In genomic region chr15:76988874-76989780, GRCh38 we compare ENCODE assay signal across 11 cellular contexts. TPM values are rescaled to one million over a fixed set of nuclear protein-coding genes. Genes with fewer than 3 reads are reported as not detected.
DNase-seq lines count a peak whose midpoint lies in the region; ATAC-seq, FAIRE-seq and TF ChIP-seq lines count a peak whose summit lies in the region.
"Had no signal": no experiment of that assay in that cellular context is flagged by ENCODE, and none has a peak within 500 bp of the region (broad histone marks: within the 10 kb centered on the region; RNA-seq: fewer than 3 reads in every experiment).

No MANE protein-coding gene starts in this region.

- peak; percentile 6 for ATAC-seq in HG02678 (IDR thresholded peaks at IDR 0.05; ENCODE audit: unreplicated experiment)
- no peak for ATAC-seq in activated naive CD4-positive, alpha-beta T cell treated with anti-CD3 and anti-CD28 coated beads, Interleukin-2, amount 50 U/mL, for 72 hours

- DNase-seq in activated naive CD4-positive, alpha-beta T cell treated with anti-CD3 and anti-CD28 coated beads, Interleukin-2, amount 50 U/mL, for 72 hours (ENCODE audit: low spot score in 2 of 2), result peak in 1 of 2 donors; percentile 55
- DNase-seq in SKM-1 (lab: John Stamatoyannopoulos, UW; ENCODE audit: unreplicated experiment) (no peak), NCI-H345 (lab: John Stamatoyannopoulos, UW) (no peak), endothelial cell (ENCODE audit: low spot score) (no peak), H54 (ENCODE audit: insufficient read length, low spot score) (no peak)
- DNase-seq: IMR-90, islet precursor cell had no signal

- H3K36me3 Mint-ChIP-seq in activated naive CD4-positive, alpha-beta T cell treated with anti-CD3 and anti-CD28 coated beads, Interleukin-2, amount 50 U/mL, for 72 hours, result no peaks in the 10 kb centered on the region
- no peaks in the 10 kb centered on the region for H3K36me3 Mint-ChIP-seq in endothelial cell (ENCODE audit: low read depth, unreplicated experiment)

- H3K36me3 ChIP-seq in mesodermal cell (ENCODE audit: control insufficient read depth, insufficient read depth, low read length), result no peaks in the 10 kb centered on the region

- H3K27ac ChIP-seq in mesodermal cell (ENCODE audit: low read depth, low read length, severe bottlenecking), result peak overlapping the region; percentile 57

- H3K27ac Mint-ChIP-seq in activated naive CD4-positive, alpha-beta T cell treated with anti-CD3 and anti-CD28 coated beads, Interleukin-2, amount 50 U/mL, for 72 hours, result peak overlapping the region; percentile 86 to 92
- no peak overlapping the region for H3K27ac Mint-ChIP-seq in endothelial cell (ENCODE audit: unreplicated experiment)

- TF ChIP-seq CTCF in GM12875 (IDR thresholded peaks at IDR 0.05; ENCODE audit: borderline replicate concordance, insufficient read depth, low read depth, low read length), result no peak
- no peak for TF ChIP-seq CTCF in endothelial cell (IDR thresholded peaks at IDR 0.05; ENCODE audit: unreplicated experiment)

- H3K27me3 Mint-ChIP-seq in endothelial cell (ENCODE audit: unreplicated experiment), result peaks cover 3% of the 10 kb centered on the region

- peaks cover 14% of the 10 kb centered on the region for H3K4me1 Mint-ChIP-seq in endothelial cell (ENCODE audit: unreplicated experiment)

- no peak for FAIRE-seq in H54 (lab: Jason Lieb, UNC)
- FAIRE-seq: small intestine had no signal

- no peak for TF ChIP-seq POLR2A in H54 (IDR thresholded peaks at IDR 0.05; ENCODE audit: low read depth, low read length)

- H3K9me3 Mint-ChIP-seq in activated naive CD4-positive, alpha-beta T cell treated with anti-CD3 and anti-CD28 coated beads, Interleukin-2, amount 50 U/mL, for 72 hours, result no peaks in the 10 kb centered on the region
- no peaks in the 10 kb centered on the region for H3K9me3 Mint-ChIP-seq in endothelial cell (ENCODE audit: unreplicated experiment)

- H3K9me3 ChIP-seq in mesodermal cell (ENCODE audit: control insufficient read depth, low read length), result no peaks in the 10 kb centered on the region

- H3K4me3 Mint-ChIP-seq in endothelial cell (ENCODE audit: unreplicated experiment), result no peak overlapping the region

- 80 to 90% methylated on average over 8 to 11 of the region's 12 CpGs for WGBS in mesodermal cell (ENCODE audit: insufficient coverage in 2 of 2), 2 experiments

- H3K4me3 ChIP-seq in GM12875 (ENCODE audit: low read depth, low read length), result peak overlapping the region; percentile 11
- no peak overlapping the region for H3K4me3 ChIP-seq in mesodermal cell (ENCODE audit: extremely low read depth, insufficient read depth, low read length, poor library complexity, severe bottlenecking)

- peaks cover 14% of the 10 kb centered on the region for H3K4me1 ChIP-seq in mesodermal cell (ENCODE audit: control insufficient read depth, insufficient read depth, low read length, poor library complexity, severe bottlenecking)

RNA-seq across cellular contexts. Expression of gene PSTPIP1, which starts 5.8 kb away (rescaled TPM):
- total RNA-seq in activated naive CD4-positive, alpha-beta T cell treated with anti-CD3 and anti-CD28 coated beads, Interleukin-2, amount 50 U/mL, for 72 hours, result 100 to 1,000 TPM in 1 of 2 donors, 10 to 100 TPM in 1; 95.5 to 149 TPM
- not detected for polyA plus RNA-seq in mesodermal cell (2013, experiment 1 of 2)
- polyA plus RNA-seq in mesodermal cell (2013, experiment 2 of 2), result 0.51 TPM
- not detected for total RNA-seq in endothelial cell (ENCODE audit: unreplicated experiment)

RNA-seq across cellular contexts. Expression of gene RCN2, which starts 57.6 kb away (rescaled TPM):
- 10 to 100 TPM; 22.2 to 34.7 TPM for total RNA-seq in activated naive CD4-positive, alpha-beta T cell treated with anti-CD3 and anti-CD28 coated beads, Interleukin-2, amount 50 U/mL, for 72 hours
- 192 TPM for polyA plus RNA-seq in mesodermal cell (2013, experiment 1 of 2)
- 201 TPM for polyA plus RNA-seq in mesodermal cell (2013, experiment 2 of 2)
- 76.1 TPM for total RNA-seq in endothelial cell (ENCODE audit: unreplicated experiment)

Comparison
In these comparisons a context has a peak if more than half of its experiments do, and no peak if none do; other contexts are left out.
1. RNA of gene PSTPIP1, which starts 5.8 kb away (total RNA-seq): 95.5 to 149 TPM in activated naive CD4-positive, alpha-beta T cell treated with anti-CD3 and anti-CD28 coated beads, Interleukin-2, amount 50 U/mL, for 72 hours; not detected in endothelial cell (single experiment); every median in the first group is over 10 times any median in the second.